In the genomic region with DNA sequence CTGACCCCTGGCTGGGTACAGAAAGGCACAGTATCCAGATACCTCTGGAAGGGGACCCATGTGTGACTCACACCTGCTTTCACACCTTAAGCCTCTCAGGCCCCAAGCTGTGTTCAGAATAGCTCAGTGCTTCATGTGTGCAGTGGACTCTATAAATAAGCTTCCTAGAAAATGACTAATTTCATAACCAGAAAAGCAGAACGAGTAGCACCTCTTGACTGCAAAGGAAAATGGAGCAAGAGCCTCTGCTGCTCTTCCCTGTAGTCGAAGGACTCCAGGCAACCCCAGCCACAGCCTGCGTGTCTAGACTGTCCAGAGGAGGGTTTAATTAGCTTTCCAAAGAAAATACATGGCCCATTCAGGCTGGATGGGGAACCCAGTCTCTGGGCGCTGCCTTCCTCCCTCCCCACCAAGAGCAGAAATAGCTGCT, we compare ENCODE assay signal across 10 cellular contexts. TPM values are rescaled to one million over a fixed set of nuclear protein-coding genes. Genes with fewer than 3 reads are reported as not detected.
DNase-seq lines count a peak whose midpoint lies in the region; ATAC-seq and TF ChIP-seq lines count a peak whose summit lies in the region.
"Had no signal": no experiment of that assay in that cellular context is flagged by ENCODE, and none has a peak within 500 bp of the region (broad histone marks: within the 10 kb centered on the region; RNA-seq: fewer than 3 reads in every experiment).

No MANE protein-coding gene starts in this region.

- no peak for TF ChIP-seq CTCF in WTC11 (IDR thresholded peaks at IDR 0.05)

- H3K4me3 Mint-ChIP-seq in activated naive CD8-positive, alpha-beta T cell treated with anti-CD3 and anti-CD28 coated beads, Interleukin-2, amount 50 U/mL, for 24 hours: no peak overlapping the region
- no peak overlapping the region for H3K4me3 Mint-ChIP-seq in WTC11
- no peak overlapping the region for H3K4me3 Mint-ChIP-seq in activated CD4-positive, alpha-beta T cell treated with anti-CD3 and anti-CD28 coated beads, Interleukin-2, amount 10 ng/mL, durations not matched to agents 24 days and 14 days

- ATAC-seq in GM18502 (IDR thresholded peaks at IDR 0.05; ENCODE audit: poor library complexity, unreplicated experiment): peak; percentile 88
- ATAC-seq in GM19463 (IDR thresholded peaks at IDR 0.05; ENCODE audit: unreplicated experiment): peak; percentile 81
- peak; percentile 87 for ATAC-seq in HG03159 (IDR thresholded peaks at IDR 0.05; ENCODE audit: unreplicated experiment)
- peak; percentile 78 for ATAC-seq in activated naive CD8-positive, alpha-beta T cell treated with anti-CD3 and anti-CD28 coated beads, Interleukin-2, amount 50 U/mL, for 24 hours
- ATAC-seq in WTC11: no peak

- peaks cover 30% of the 10 kb centered on the region for H3K4me1 Mint-ChIP-seq in activated naive CD8-positive, alpha-beta T cell treated with anti-CD3 and anti-CD28 coated beads, Interleukin-2, amount 50 U/mL, for 24 hours
- peaks cover 34% of the 10 kb centered on the region for H3K4me1 Mint-ChIP-seq in WTC11
- H3K4me1 Mint-ChIP-seq in activated CD4-positive, alpha-beta T cell treated with anti-CD3 and anti-CD28 coated beads, Interleukin-2, amount 10 ng/mL, durations not matched to agents 24 days and 14 days: peaks cover 22% of the 10 kb centered on the region

- intact Hi-C loops in activated CD4-positive, alpha-beta T cell treated with anti-CD3 and anti-CD28 coated beads, Interleukin-2, amount 10 ng/mL, durations not matched to agents 24 days and 14 days (cut with micrococcal nuclease): loop anchor here (10.0 kb wide), 2 partner anchors 524 to 654 kb away; a partner anchor contains a TSS

- H3K9me3 Mint-ChIP-seq in activated naive CD8-positive, alpha-beta T cell treated with anti-CD3 and anti-CD28 coated beads, Interleukin-2, amount 50 U/mL, for 24 hours: no peaks in the 10 kb centered on the region
- H3K9me3 Mint-ChIP-seq in WTC11: no peaks in the 10 kb centered on the region
- H3K9me3 Mint-ChIP-seq in activated CD4-positive, alpha-beta T cell treated with anti-CD3 and anti-CD28 coated beads, Interleukin-2, amount 10 ng/mL, durations not matched to agents 24 days and 14 days: no peaks in the 10 kb centered on the region

- CTCF ChIA-PET in WTC11 (lab: Charles Lee): interaction anchor here (1.0 to 2.8 kb wide), 6 partner anchors 11 to 245 kb away, joined by 3 to 9 read pairs (median 8); no protein-coding TSS in a partner anchor

- no peaks in the 10 kb centered on the region for H3K36me3 Mint-ChIP-seq in activated naive CD8-positive, alpha-beta T cell treated with anti-CD3 and anti-CD28 coated beads, Interleukin-2, amount 50 U/mL, for 24 hours (ENCODE audit: low read depth)
- H3K36me3 Mint-ChIP-seq in WTC11: no peaks in the 10 kb centered on the region
- no peaks in the 10 kb centered on the region for H3K36me3 Mint-ChIP-seq in activated CD4-positive, alpha-beta T cell treated with anti-CD3 and anti-CD28 coated beads, Interleukin-2, amount 10 ng/mL, durations not matched to agents 24 days and 14 days (ENCODE audit: low read depth)

- H3K27ac Mint-ChIP-seq in activated naive CD8-positive, alpha-beta T cell treated with anti-CD3 and anti-CD28 coated beads, Interleukin-2, amount 50 U/mL, for 24 hours: no peak overlapping the region
- no peak overlapping the region for H3K27ac Mint-ChIP-seq in WTC11
- H3K27ac Mint-ChIP-seq in activated CD4-positive, alpha-beta T cell treated with anti-CD3 and anti-CD28 coated beads, Interleukin-2, amount 10 ng/mL, durations not matched to agents 24 days and 14 days: no peak overlapping the region

- H3K27me3 Mint-ChIP-seq in activated naive CD8-positive, alpha-beta T cell treated with anti-CD3 and anti-CD28 coated beads, Interleukin-2, amount 50 U/mL, for 24 hours: peaks cover 14% of the 10 kb centered on the region
- peaks cover 2% of the 10 kb centered on the region for H3K27me3 Mint-ChIP-seq in WTC11 (ENCODE audit: low read depth)
- H3K27me3 Mint-ChIP-seq in activated CD4-positive, alpha-beta T cell treated with anti-CD3 and anti-CD28 coated beads, Interleukin-2, amount 10 ng/mL, durations not matched to agents 24 days and 14 days: peaks cover 7% of the 10 kb centered on the region

- no peak for DNase-seq in activated naive CD8-positive, alpha-beta T cell treated with anti-CD3 and anti-CD28 coated beads, Interleukin-2, amount 50 U/mL, for 24 hours
- no peak for DNase-seq in NCI-H82 treated with DMSO at 0.1 percent for 48 hours (lab: John Stamatoyannopoulos, UW; ENCODE audit: unreplicated experiment)
- DNase-seq in stimulated activated CD4-positive, alpha-beta T cell treated with anti-CD3 and anti-CD28 coated beads, Interleukin-4, amount 100 ng/mL, for 24 hours: no peak
- no peak for DNase-seq in WTC11 (ENCODE audit: low spot score)
- no peak for DNase-seq in activated CD4-positive, alpha-beta T cell treated with anti-CD3 and anti-CD28 coated beads, Interleukin-2, amount 10 ng/mL, durations not matched to agents 24 days and 14 days
- DNase-seq: NCI-H187 treated with DMSO at 0.1 percent for 48 hours had no signal

- POLR2A ChIA-PET in WTC11 (lab: Charles Lee): no interaction called here

TF ChIP-seq in WTC11, 78 proteins besides CTCF, POLR2A, EP300 and RAD21 (continues in another document):
- TF ChIP-seq RORB (CRISPR knock-in tag; IDR thresholded peaks at IDR 0.05): no peak
- no peak for TF ChIP-seq CBFB (CRISPR knock-in tag; IDR thresholded peaks at IDR 0.05; ENCODE audit: low read depth)
- TF ChIP-seq CREM (CRISPR knock-in tag; IDR thresholded peaks at IDR 0.05): no peak
- TF ChIP-seq RELA (CRISPR knock-in tag; IDR thresholded peaks at IDR 0.05; ENCODE audit: borderline replicate concordance): no peak
- TF ChIP-seq, protein P1, sequence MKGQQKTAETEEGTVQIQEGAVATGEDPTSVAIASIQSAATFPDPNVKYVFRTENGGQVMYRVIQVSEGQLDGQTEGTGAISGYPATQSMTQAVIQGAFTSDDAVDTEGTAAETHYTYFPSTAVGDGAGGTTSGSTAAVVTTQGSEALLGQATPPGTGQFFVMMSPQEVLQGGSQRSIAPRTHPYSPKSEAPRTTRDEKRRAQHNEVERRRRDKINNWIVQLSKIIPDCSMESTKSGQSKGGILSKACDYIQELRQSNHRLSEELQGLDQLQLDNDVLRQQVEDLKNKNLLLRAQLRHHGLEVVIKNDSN (CRISPR knock-in tag; IDR thresholded peaks at IDR 0.05): no peak
- no peak for TF ChIP-seq SOX15 (CRISPR knock-in tag; IDR thresholded peaks at IDR 0.05)
- TF ChIP-seq, protein P2, sequence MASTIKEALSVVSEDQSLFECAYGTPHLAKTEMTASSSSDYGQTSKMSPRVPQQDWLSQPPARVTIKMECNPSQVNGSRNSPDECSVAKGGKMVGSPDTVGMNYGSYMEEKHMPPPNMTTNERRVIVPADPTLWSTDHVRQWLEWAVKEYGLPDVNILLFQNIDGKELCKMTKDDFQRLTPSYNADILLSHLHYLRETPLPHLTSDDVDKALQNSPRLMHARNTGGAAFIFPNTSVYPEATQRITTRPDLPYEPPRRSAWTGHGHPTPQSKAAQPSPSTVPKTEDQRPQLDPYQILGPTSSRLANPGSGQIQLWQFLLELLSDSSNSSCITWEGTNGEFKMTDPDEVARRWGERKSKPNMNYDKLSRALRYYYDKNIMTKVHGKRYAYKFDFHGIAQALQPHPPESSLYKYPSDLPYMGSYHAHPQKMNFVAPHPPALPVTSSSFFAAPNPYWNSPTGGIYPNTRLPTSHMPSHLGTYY (CRISPR knock-in tag; IDR thresholded peaks at IDR 0.05): no peak
- TF ChIP-seq, protein P3, sequence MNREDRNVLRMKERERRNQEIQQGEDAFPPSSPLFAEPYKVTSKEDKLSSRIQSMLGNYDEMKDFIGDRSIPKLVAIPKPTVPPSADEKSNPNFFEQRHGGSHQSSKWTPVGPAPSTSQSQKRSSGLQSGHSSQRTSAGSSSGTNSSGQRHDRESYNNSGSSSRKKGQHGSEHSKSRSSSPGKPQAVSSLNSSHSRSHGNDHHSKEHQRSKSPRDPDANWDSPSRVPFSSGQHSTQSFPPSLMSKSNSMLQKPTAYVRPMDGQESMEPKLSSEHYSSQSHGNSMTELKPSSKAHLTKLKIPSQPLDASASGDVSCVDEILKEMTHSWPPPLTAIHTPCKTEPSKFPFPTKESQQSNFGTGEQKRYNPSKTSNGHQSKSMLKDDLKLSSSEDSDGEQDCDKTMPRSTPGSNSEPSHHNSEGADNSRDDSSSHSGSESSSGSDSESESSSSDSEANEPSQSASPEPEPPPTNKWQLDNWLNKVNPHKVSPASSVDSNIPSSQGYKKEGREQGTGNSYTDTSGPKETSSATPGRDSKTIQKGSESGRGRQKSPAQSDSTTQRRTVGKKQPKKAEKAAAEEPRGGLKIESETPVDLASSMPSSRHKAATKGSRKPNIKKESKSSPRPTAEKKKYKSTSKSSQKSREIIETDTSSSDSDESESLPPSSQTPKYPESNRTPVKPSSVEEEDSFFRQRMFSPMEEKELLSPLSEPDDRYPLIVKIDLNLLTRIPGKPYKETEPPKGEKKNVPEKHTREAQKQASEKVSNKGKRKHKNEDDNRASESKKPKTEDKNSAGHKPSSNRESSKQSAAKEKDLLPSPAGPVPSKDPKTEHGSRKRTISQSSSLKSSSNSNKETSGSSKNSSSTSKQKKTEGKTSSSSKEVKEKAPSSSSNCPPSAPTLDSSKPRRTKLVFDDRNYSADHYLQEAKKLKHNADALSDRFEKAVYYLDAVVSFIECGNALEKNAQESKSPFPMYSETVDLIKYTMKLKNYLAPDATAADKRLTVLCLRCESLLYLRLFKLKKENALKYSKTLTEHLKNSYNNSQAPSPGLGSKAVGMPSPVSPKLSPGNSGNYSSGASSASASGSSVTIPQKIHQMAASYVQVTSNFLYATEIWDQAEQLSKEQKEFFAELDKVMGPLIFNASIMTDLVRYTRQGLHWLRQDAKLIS (CRISPR knock-in tag; IDR thresholded peaks at IDR 0.05; ENCODE audit: borderline replicate concordance): no peak
- no peak for TF ChIP-seq PRRX2 (CRISPR knock-in tag; IDR thresholded peaks at IDR 0.05)
- TF ChIP-seq, protein P4, sequence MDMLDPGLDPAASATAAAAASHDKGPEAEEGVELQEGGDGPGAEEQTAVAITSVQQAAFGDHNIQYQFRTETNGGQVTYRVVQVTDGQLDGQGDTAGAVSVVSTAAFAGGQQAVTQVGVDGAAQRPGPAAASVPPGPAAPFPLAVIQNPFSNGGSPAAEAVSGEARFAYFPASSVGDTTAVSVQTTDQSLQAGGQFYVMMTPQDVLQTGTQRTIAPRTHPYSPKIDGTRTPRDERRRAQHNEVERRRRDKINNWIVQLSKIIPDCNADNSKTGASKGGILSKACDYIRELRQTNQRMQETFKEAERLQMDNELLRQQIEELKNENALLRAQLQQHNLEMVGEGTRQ (CRISPR knock-in tag; IDR thresholded peaks at IDR 0.05): no peak

RNA-seq across cellular contexts. Expression of a gene that starts 23.1 kb away (rescaled TPM):
- 4.5 to 7.4 TPM (median 6.7 TPM) in 3 replicates for total RNA-seq in WTC11 (2021)
- not detected in 2 replicates for total RNA-seq in activated CD4-positive, alpha-beta T cell treated with anti-CD3 and anti-CD28 coated beads, Interleukin-2, amount 10 ng/mL, durations not matched to agents 24 days and 14 days
- total RNA-seq: pulmonary artery endothelial cell had no signal

RNA-seq across cellular contexts. Expression of a gene that starts 42.5 kb away (rescaled TPM):
- 0.32 to 0.64 TPM (median 0.52 TPM) in 3 replicates for total RNA-seq in WTC11 (2021)
- total RNA-seq in activated CD4-positive, alpha-beta T cell treated with anti-CD3 and anti-CD28 coated beads, Interleukin-2, amount 10 ng/mL, durations not matched to agents 24 days and 14 days: 0.31 TPM in 1 of 2 replicates, not detected in the other
- total RNA-seq: pulmonary artery endothelial cell had no signal
